Comparison of ENCODE assay signal across 9 cellular contexts in genomic region chr5:39578887-39579497, GRCh38.
DNase-seq lines count a peak whose midpoint lies in the region; ATAC-seq, FAIRE-seq and TF ChIP-seq lines count a peak whose summit lies in the region.
"Had no signal": no experiment of that assay in that cellular context is flagged by ENCODE, and none has a peak within 500 bp of the region (broad histone marks: within the 10 kb centered on the region; RNA-seq: fewer than 3 reads in every experiment).

No MANE protein-coding gene starts in this region.

- H3K4me1 Mint-ChIP-seq in H9, result no peaks in the 10 kb centered on the region
- H3K4me1 Mint-ChIP-seq in activated CD4-positive, alpha-beta memory T cell treated with anti-CD3 and anti-CD28 coated beads for 36 hours (ENCODE audit: low read depth), result peaks cover 6% of the 10 kb centered on the region

- H4K8ac ChIP-seq in H9 (replicated peaks; ENCODE audit: insufficient read length, low read depth, low read length), result no peak overlapping the region

- FAIRE-seq in HepG2 (lab: Jason Lieb, UNC), result peak; percentile 55

- H3K4ac ChIP-seq in H9 (ENCODE audit: low read depth, low read length), result no peak overlapping the region

- WGBS in H9 (ENCODE audit: extremely low coverage, insufficient read length, low lambda C conversion rate), result no CpG with 5 or more reads among the region's 2 CpGs
- 23% methylated on average over 2 of the region's 2 CpGs for WGBS in HepG2 (ENCODE audit: low lambda C conversion rate)

- DNase-seq in AG10803 (ENCODE audit: low read depth) (peak; percentile 39), H9 (no peak), amniotic stem cell (lab: John Stamatoyannopoulos, UW) (peak; percentile 1), HepG2 (ENCODE audit: low spot score) (no peak), GF-D8 (lab: John Stamatoyannopoulos, UW) (no peak)
- DNase-seq in activated CD4-positive, alpha-beta memory T cell treated with anti-CD3 and anti-CD28 coated beads for 36 hours, result no peak
- DNase-seq: activated CD4-positive, alpha-beta T cell treated with anti-CD3 and anti-CD28 coated beads, Interleukin-2, amount 50 U/mL, for 1 hour had no signal

- peaks cover 1% of the 10 kb centered on the region; the same call in 1 of the 2 replicates for H3K27me3 Mint-ChIP-seq in H9 (ENCODE audit: low read depth)
- H3K27me3 Mint-ChIP-seq in activated CD4-positive, alpha-beta memory T cell treated with anti-CD3 and anti-CD28 coated beads for 36 hours, result no peaks in the 10 kb centered on the region

- no peak overlapping the region for H2AK5ac ChIP-seq in H9 (ENCODE audit: insufficient read length, low read length)

- ATAC-seq in HepG2, result no peak
- ATAC-seq in HG02840 (IDR thresholded peaks at IDR 0.05; ENCODE audit: low FRiP score, unreplicated experiment), result no peak
- ATAC-seq in HG02981 (IDR thresholded peaks at IDR 0.05; ENCODE audit: unreplicated experiment), result no peak

- H3K36me3 Mint-ChIP-seq in H9 (ENCODE audit: insufficient read depth in 1 of 3, low read depth in 3 of 3), result no peaks in the 10 kb centered on the region
- no peaks in the 10 kb centered on the region for H3K36me3 Mint-ChIP-seq in activated CD4-positive, alpha-beta memory T cell treated with anti-CD3 and anti-CD28 coated beads for 36 hours

- H4K20me1 ChIP-seq in H9 (ENCODE audit: control insufficient read depth, insufficient read depth, insufficient read length) (no peaks in the 10 kb centered on the region), HepG2 (ENCODE audit: insufficient read depth, low read length) (no peaks in the 10 kb centered on the region)

- in situ Hi-C loops in HepG2 (cut with HindIII; ENCODE audit: extremely low pct_ligation_motif_present, low pct_unique_long_range_greater_than_20kb), result loop anchor here (25.0 kb wide), 1 partner anchor 1108 kb away; the partner anchor contains the start of gene PTGER4

- H3K14ac ChIP-seq in H9 (ENCODE audit: insufficient read depth, low read length), result no peak overlapping the region

- H4K91ac ChIP-seq in H9 (ENCODE audit: insufficient read length, low read depth, low read length), result no peak overlapping the region

- TF ChIP-seq RAD21 in HepG2 (CRISPR knock-in tag; IDR thresholded peaks at IDR 0.05), result no peak

- H3K27ac Mint-ChIP-seq in H9, result peak overlapping the region in 1 of 3 experiments; percentile 7; a peak in 1 of 7 replicates
- H3K27ac Mint-ChIP-seq in activated CD4-positive, alpha-beta memory T cell treated with anti-CD3 and anti-CD28 coated beads for 36 hours, result no peak overlapping the region

- H3K9ac ChIP-seq in H9 (ENCODE audit: extremely low read depth, insufficient read length, low read length) (no peak overlapping the region), HepG2 (ENCODE audit: insufficient read depth, low read depth, low read length) (no peak overlapping the region)

- no peak overlapping the region for H4K5ac ChIP-seq in H9 (ENCODE audit: insufficient read length, low read depth, low read length)

- H3K56ac ChIP-seq in H9 (ENCODE audit: insufficient read length, low read depth, low read length), result no peak overlapping the region

- H3K9me3 Mint-ChIP-seq in H9, result no peaks in the 10 kb centered on the region; a peak in 1 of 5 replicates
- H3K9me3 Mint-ChIP-seq in activated CD4-positive, alpha-beta memory T cell treated with anti-CD3 and anti-CD28 coated beads for 36 hours, result no peaks in the 10 kb centered on the region

- H3K79me2 ChIP-seq in H9 (ENCODE audit: insufficient read depth, low read length) (no peaks in the 10 kb centered on the region), HepG2 (ENCODE audit: insufficient read depth, low read length) (no peaks in the 10 kb centered on the region)

- H2BK15ac ChIP-seq in H9 (ENCODE audit: low read depth, low read length), result no peak overlapping the region

- no peaks in the 10 kb centered on the region for H3K23me2 ChIP-seq in H9 (ENCODE audit: insufficient read length, low read depth, low read length, poor library complexity, severe bottlenecking)

- no peaks in the 10 kb centered on the region for H3K36me3 ChIP-seq in HepG2 (replicated peaks in 1 of 2; ENCODE audit: control insufficient read depth in 1 of 2, insufficient read depth in 2 of 2, low read length in 2 of 2)

- TF ChIP-seq POLR2A in HepG2 (IDR thresholded peaks at IDR 0.05; ENCODE audit: insufficient read depth in 1 of 2, low read depth in 2 of 2, low read length in 2 of 2), result no peak

- TF ChIP-seq EP300 in HepG2 (IDR thresholded peaks at IDR 0.05; ENCODE audit: low read depth in 2 of 2, low read length in 2 of 2), result no peak
- TF ChIP-seq EP300 in HepG2 (CRISPR knock-in tag; IDR thresholded peaks at IDR 0.05; ENCODE audit: borderline replicate concordance), result no peak

- H3K4me3 ChIP-seq in AG10803 (ENCODE audit: low read length) (no peak overlapping the region), HepG2 (replicated peaks in 1 of 3; ENCODE audit: insufficient read depth in 1 of 3, low read depth in 2 of 3, low read length in 3 of 3) (no peak overlapping the region)

- no peaks in the 10 kb centered on the region for H3K27me3 ChIP-seq in H9 (ENCODE audit: insufficient read depth, low read length)
- H3K27me3 ChIP-seq in HepG2 (ENCODE audit: control insufficient read depth in 1 of 2, insufficient read depth in 2 of 2, low read length in 2 of 2), result no peaks in the 10 kb centered on the region

- no peak overlapping the region for H3K23ac ChIP-seq in H9 (ENCODE audit: insufficient read length, low read depth, low read length)

- peak; percentile 62 for TF ChIP-seq CTCF in AG10803 (conservative IDR thresholded peaks at IDR 0.05; ENCODE audit: low read length)
- peak; percentile 79 for TF ChIP-seq CTCF in H9 (conservative IDR thresholded peaks at IDR 0.05)
- TF ChIP-seq CTCF in HepG2 (CRISPR knock-in tag; IDR thresholded peaks at IDR 0.05), result no peak

- H3K4me2 ChIP-seq in H9 (ENCODE audit: insufficient read depth, insufficient read length, low read length) (no peak overlapping the region), HepG2 (ENCODE audit: low read depth, low read length) (no peak overlapping the region)

- H3K18ac ChIP-seq in H9 (ENCODE audit: insufficient read length, low read depth, low read length), result no peak overlapping the region

- no peak overlapping the region for H2BK120ac ChIP-seq in H9 (ENCODE audit: low read depth, low read length, poor library complexity, severe bottlenecking)

- no peak overlapping the region for H2BK20ac ChIP-seq in H9 (ENCODE audit: low read depth, low read length, poor library complexity, severe bottlenecking)

- no peaks in the 10 kb centered on the region for H3K79me1 ChIP-seq in H9 (ENCODE audit: insufficient read depth, low read depth, low read length, poor library complexity, severe bottlenecking)

- no peaks in the 10 kb centered on the region for H3K4me1 ChIP-seq in H9 (ENCODE audit: insufficient read depth, low read length)
- H3K4me1 ChIP-seq in HepG2 (ENCODE audit: insufficient read depth, low read length), result no peaks in the 10 kb centered on the region

- H3K4me3 Mint-ChIP-seq in H9, result no peak overlapping the region
- H3K4me3 Mint-ChIP-seq in activated CD4-positive, alpha-beta memory T cell treated with anti-CD3 and anti-CD28 coated beads for 36 hours, result no peak overlapping the region

- H2BK12ac ChIP-seq in H9 (ENCODE audit: insufficient read length, low read depth, low read length), result no peak overlapping the region

- POLR2A ChIA-PET in HepG2 (lab: Yijun Ruan, JAX), result no interaction called here
- POLR2A ChIA-PET in activated CD4-positive, alpha-beta memory T cell treated with anti-CD3 and anti-CD28 coated beads for 36 hours (lab: Charles Lee), result no interaction called here

- H3T11ph ChIP-seq in H9 (ENCODE audit: low read length), result no peak overlapping the region

- H3K27ac ChIP-seq in H9 (ENCODE audit: insufficient read length, low read depth, low read length), result no peak overlapping the region
- H3K27ac ChIP-seq in HepG2 (ENCODE audit: extremely low read length, insufficient read depth, low read length), result no peak overlapping the region

- H2AFZ ChIP-seq in H9 (ENCODE audit: low read length), result no peak overlapping the region
- no peak overlapping the region for H2AFZ ChIP-seq in HepG2 (ENCODE audit: low read length)

- H2BK5ac ChIP-seq in H9 (ENCODE audit: insufficient read length, low read length), result no peak overlapping the region

- H3K9me3 ChIP-seq in H9 (ENCODE audit: control insufficient read depth, low read depth, low read length) (no peaks in the 10 kb centered on the region), HepG2 (ENCODE audit: low read length) (no peaks in the 10 kb centered on the region)

- intact Hi-C loops in HepG2 (cut with micrococcal nuclease; ENCODE audit: unreplicated experiment), result loop anchor here (1.0 to 5.0 kb wide), 3 partner anchors 114 to 1109 kb away; no protein-coding TSS in a partner anchor
- intact Hi-C loops in activated CD4-positive, alpha-beta memory T cell treated with anti-CD3 and anti-CD28 coated beads for 36 hours (cut with micrococcal nuclease), result loop anchor here (2.0 to 10.0 kb wide), 3 partner anchors 366 to 1300 kb away; no protein-coding TSS in a partner anchor

- CTCF ChIA-PET in HepG2 (lab: Yijun Ruan, JAX; ENCODE audit: low intra/inter-chr PET ratio, low total read pairs), result interaction anchor here (0.6 to 1.8 kb wide), 2 partner anchors 413 to 1109 kb away, joined by 3 to 15 read pairs; no protein-coding TSS in a partner anchor
- CTCF ChIA-PET in activated CD4-positive, alpha-beta memory T cell treated with anti-CD3 and anti-CD28 coated beads for 36 hours (lab: Charles Lee), result interaction anchor here (0.6 to 2.0 kb wide), 7 partner anchors 9 to 1724 kb away, joined by 3 to 12 read pairs (median 4); no protein-coding TSS in a partner anchor

- no TSS peak for BruUV-seq in HepG2 (replicated peaks; lab: Mats Ljungman, UMichigan)

TF ChIP-seq in HepG2, 621 proteins besides CTCF, POLR2A, EP300 and RAD21 (continues in another document):
- TF ChIP-seq ZSCAN31 (CRISPR knock-in tag; IDR thresholded peaks at IDR 0.05; ENCODE audit: low read depth), result no peak

Comparison
In these comparisons a context has a peak if more than half of its experiments do, and no peak if none do; other contexts are left out.
1. DNase-seq: peak in AG10803 (single experiment) and amniotic stem cell (single experiment); none in H9 (single experiment), HepG2 (single experiment), GF-D8 (single experiment) and activated CD4-positive, alpha-beta memory T cell treated with anti-CD3 and anti-CD28 coated beads for 36 hours (single experiment).